9 cellular contexts compared by ENCODE assay signal in the genomic region with DNA sequence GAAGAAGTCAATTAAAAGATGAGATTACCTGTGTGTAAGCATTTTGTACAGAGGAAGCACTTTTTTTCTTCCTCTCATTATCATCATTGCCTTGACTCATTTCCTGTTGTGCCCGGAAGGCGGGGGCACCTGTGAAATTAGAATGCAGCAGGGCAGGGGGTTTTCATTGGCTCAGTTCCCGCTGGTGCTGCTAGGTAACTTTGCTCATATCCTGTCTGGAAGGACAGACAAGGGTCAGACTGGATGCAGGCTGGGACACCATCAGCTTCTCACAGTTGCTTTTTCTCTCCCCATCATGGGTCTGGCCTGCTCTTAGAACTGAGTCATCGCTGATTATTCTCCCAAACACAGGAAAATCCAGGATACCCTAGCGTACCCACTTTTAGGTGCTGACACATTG.
DNase-seq lines count a peak whose midpoint lies in the region; ATAC-seq and TF ChIP-seq lines count a peak whose summit lies in the region.
"Had no signal": no experiment of that assay in that cellular context is flagged by ENCODE, and none has a peak within 500 bp of the region (broad histone marks: within the 10 kb centered on the region; RNA-seq: fewer than 3 reads in every experiment).

No MANE protein-coding gene starts in this region.

- H2AK5ac ChIP-seq in neuronal stem cell (ENCODE audit: low read depth, low read length), result no peak overlapping the region

- H2AFZ ChIP-seq in PC-9 (no peak overlapping the region), neuronal stem cell (ENCODE audit: low read length) (peak overlapping the region; percentile 59)

- H3K23ac ChIP-seq in neuronal stem cell (ENCODE audit: low read depth, low read length, poor library complexity), result no peak overlapping the region

- H4K91ac ChIP-seq in neuronal stem cell (ENCODE audit: low read depth, low read length, poor library complexity), result no peak overlapping the region

- no CpG with 5 or more reads among the region's 5 CpGs for WGBS in neuronal stem cell (ENCODE audit: extremely low coverage in 2 of 2, insufficient read length in 2 of 2, insufficient replicate concordance in 1 of 2), 2 donors
- 26 to 58% methylated on average over 2 to 5 of the region's 5 CpGs for WGBS in transverse colon (ENCODE audit: low coverage in 1 of 2), 2 donors

- H3K27me3 ChIP-seq in PC-9 (ENCODE audit: insufficient read depth, low read depth) (no peaks in the 10 kb centered on the region), neuronal stem cell (ENCODE audit: control insufficient read depth in 3 of 3, insufficient read depth in 3 of 3, low read depth in 1 of 3, low read length in 3 of 3) (no peaks in the 10 kb centered on the region), transverse colon (no peaks in the 10 kb centered on the region)

- no peak overlapping the region for H2BK15ac ChIP-seq in neuronal stem cell (ENCODE audit: low read length)

- H3K79me2 ChIP-seq in PC-9 (ENCODE audit: low read depth), result no peaks in the 10 kb centered on the region

- POLR2A ChIA-PET in PC-9 (lab: Charles Lee; ENCODE audit: unreplicated experiment), result interaction anchor here (0.6 kb wide), 1 partner anchor 401 kb away, joined by 10 read pairs; no protein-coding TSS in a partner anchor

- CTCF ChIA-PET in PC-9 (lab: Charles Lee), result no interaction called here

- H2BK12ac ChIP-seq in neuronal stem cell (ENCODE audit: low read length), result no peak overlapping the region

- H3K27ac ChIP-seq in PC-9, result peak overlapping the region; percentile 34
- H3K27ac ChIP-seq in neuronal stem cell (replicated peaks; ENCODE audit: low read length), result no peak overlapping the region
- no peak overlapping the region for H3K27ac ChIP-seq in transverse colon

- H3K4me3 ChIP-seq in PC-9 (no peak overlapping the region), neuronal stem cell (ENCODE audit: low read length in 2 of 2) (no peak overlapping the region), transverse colon (no peak overlapping the region)

- H3K36me3 ChIP-seq in PC-9 (ENCODE audit: low read depth), result no peaks in the 10 kb centered on the region; the same call in 1 of the 2 replicates
- H3K36me3 ChIP-seq in neuronal stem cell (replicated peaks in 1 of 2; ENCODE audit: control insufficient read depth in 2 of 2, insufficient read depth in 2 of 2, low read length in 2 of 2), result no peaks in the 10 kb centered on the region
- no peaks in the 10 kb centered on the region for H3K36me3 ChIP-seq in transverse colon

- no peak overlapping the region for H3K9ac ChIP-seq in neuronal stem cell (ENCODE audit: low read depth, low read length, poor library complexity)

- peaks cover 3% of the 10 kb centered on the region for H3F3A ChIP-seq in PC-9 (ENCODE audit: insufficient read depth, low read depth)

- H3K4me2 ChIP-seq in PC-9 (no peak overlapping the region), neuronal stem cell (ENCODE audit: insufficient read depth, low read length, poor library complexity, severe bottlenecking) (no peak overlapping the region)

- H2BK5ac ChIP-seq in neuronal stem cell (ENCODE audit: low read length), result no peak overlapping the region

- H3K9me2 ChIP-seq in PC-9 (ENCODE audit: insufficient read depth), result no peaks in the 10 kb centered on the region

- H3K14ac ChIP-seq in neuronal stem cell (ENCODE audit: low read length), result no peak overlapping the region

- H2BK120ac ChIP-seq in neuronal stem cell (ENCODE audit: low read depth, low read length), result no peak overlapping the region

- TF ChIP-seq EP300 in transverse colon (IDR thresholded peaks at IDR 0.05; ENCODE audit: low read depth), result no peak

- H3K18ac ChIP-seq in neuronal stem cell (ENCODE audit: low read length), result no peak overlapping the region

- ATAC-seq in GM18870 (IDR thresholded peaks at IDR 0.05; ENCODE audit: unreplicated experiment) (no peak), HG02840 (IDR thresholded peaks at IDR 0.05; ENCODE audit: low FRiP score, unreplicated experiment) (no peak)

- in situ Hi-C loops in transverse colon (cut with MboI; ENCODE audit: low pct_ligation_motif_present in 1 of 4, low pct_unique_long_range_greater_than_20kb in 1 of 4, low sequenced_read_pairs in 3 of 4), result no loop called here

- intact Hi-C loops in PC-9 (cut with micrococcal nuclease; ENCODE audit: unreplicated experiment), result no loop called here
- intact Hi-C loops in transverse colon (cut with DNase I; ENCODE audit: low total_unique reads), result no loop called here

- no peak overlapping the region for H4K8ac ChIP-seq in neuronal stem cell (ENCODE audit: low read depth, low read length)

- no peaks in the 10 kb centered on the region for H3K9me3 ChIP-seq in PC-9 (ENCODE audit: insufficient read depth, low read depth)
- no peaks in the 10 kb centered on the region for H3K9me3 ChIP-seq in neuronal stem cell (replicated peaks in 1 of 2; ENCODE audit: control insufficient read depth in 2 of 2, insufficient read depth in 1 of 2, low read depth in 1 of 2, low read length in 2 of 2)
- no peaks in the 10 kb centered on the region for H3K9me3 ChIP-seq in transverse colon

- H3K4me1 ChIP-seq in PC-9 (replicated peaks; ENCODE audit: insufficient read depth) (peaks cover 15% of the 10 kb centered on the region), neuronal stem cell (ENCODE audit: control insufficient read depth in 2 of 2, insufficient read depth in 1 of 2, low read depth in 1 of 2, low read length in 2 of 2) (peaks cover 1 to 4% of the 10 kb centered on the region in 2 donors), transverse colon (no peaks in the 10 kb centered on the region)

- no peak overlapping the region for H3K4ac ChIP-seq in neuronal stem cell (ENCODE audit: low read length)

- BruUV-seq in PC-9 (replicated peaks; lab: Mats Ljungman, UMichigan), result no TSS peak

- no peak for TF ChIP-seq CTCF in PC-9 (conservative IDR thresholded peaks at IDR 0.05)
- no peak for TF ChIP-seq CTCF in transverse colon (IDR thresholded peaks at IDR 0.05)

- no peak for TF ChIP-seq POLR2A in transverse colon (IDR thresholded peaks at IDR 0.05)

- peak; percentile 11 for DNase-seq in DMS53 treated with DMSO at 0.1 percent for 48 hours (lab: John Stamatoyannopoulos, UW; ENCODE audit: unreplicated experiment)
- peak in 1 of 2 experiments; percentile 46 for DNase-seq in PC-9
- peak; percentile 8 for DNase-seq in activated effector memory CD4-positive, alpha-beta T cell treated with Interleukin-2 at 50 U/mL for 16 hours
- no peak for DNase-seq in neuronal stem cell (ENCODE audit: low spot score)
- DNase-seq in OCI-M1 (lab: John Stamatoyannopoulos, UW), result no peak
- DNase-seq in transverse colon, result no peak
- DNase-seq: glutamatergic neuron had no signal

- no peaks in the 10 kb centered on the region for H3K79me1 ChIP-seq in neuronal stem cell (ENCODE audit: low read depth, low read length)

- no peaks in the 10 kb centered on the region for H4K20me1 ChIP-seq in PC-9 (ENCODE audit: insufficient read depth)

Comparison
In these comparisons a context has a peak if more than half of its experiments do, and no peak if none do; other contexts are left out.
1. DNase-seq: peak in DMS53 treated with DMSO at 0.1 percent for 48 hours (single experiment) and activated effector memory CD4-positive, alpha-beta T cell treated with Interleukin-2 at 50 U/mL for 16 hours (single experiment); none in neuronal stem cell (single experiment), OCI-M1 (single experiment) and transverse colon (single experiment).